In the genomic region with DNA sequence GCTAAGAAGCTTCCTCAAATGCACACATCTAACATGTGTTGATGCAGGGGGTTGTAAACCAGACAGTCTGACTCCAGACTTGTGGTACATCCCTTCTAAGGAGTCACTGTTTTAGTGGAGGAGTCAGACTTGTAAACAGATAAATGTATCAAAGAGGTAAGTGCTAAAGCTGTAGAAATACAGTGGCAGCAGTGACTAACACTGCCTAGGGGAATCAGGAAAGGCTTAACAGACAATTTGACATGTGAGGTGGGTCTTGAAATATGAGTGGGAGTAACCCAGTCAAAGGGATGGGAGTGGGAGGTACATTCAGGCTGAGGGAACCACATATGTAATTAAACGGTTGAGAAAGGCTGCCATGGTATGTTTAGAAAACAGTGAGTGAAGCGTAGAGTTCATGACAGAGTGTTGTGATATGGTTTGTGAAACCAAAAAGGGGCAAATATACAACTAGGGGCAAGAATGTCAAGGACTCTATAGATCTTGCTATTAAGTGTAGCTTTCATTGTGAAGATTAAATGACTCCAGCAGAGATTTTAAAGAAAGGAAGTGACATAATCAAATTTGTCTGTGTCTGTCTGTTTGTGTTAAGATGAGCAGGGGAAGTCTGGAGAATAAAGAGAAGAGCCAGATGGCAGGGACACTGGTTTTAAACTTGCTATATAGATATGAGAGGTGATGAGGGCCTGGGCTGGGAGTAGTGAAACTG, we compare ENCODE assay signal across 12 cellular contexts. TPM values are rescaled to one million over a fixed set of nuclear protein-coding genes. Genes with fewer than 3 reads are reported as not detected.
A peak's percentile ranks its signal among the peaks of the same experiment; 100 is the strongest.
DNase-seq lines count a peak whose midpoint lies in the region; ATAC-seq and TF ChIP-seq lines count a peak whose summit lies in the region.
"Had no signal": no experiment of that assay in that cellular context is flagged by ENCODE, and none has a peak within 500 bp of the region (broad histone marks: within the 10 kb centered on the region; RNA-seq: fewer than 3 reads in every experiment).

No MANE protein-coding gene starts in this region.

- H3K4me1 ChIP-seq in osteoblast (ENCODE audit: insufficient read depth, low read length): peaks cover 47% of the 10 kb centered on the region
- no peaks in the 10 kb centered on the region for H3K4me1 ChIP-seq in OCI-LY7 (ENCODE audit: insufficient read depth, low read length, poor library complexity, severe bottlenecking)

- H3K4me2 ChIP-seq in osteoblast (ENCODE audit: insufficient read depth, low read length) (peak overlapping the region; percentile 26), OCI-LY7 (ENCODE audit: low read length) (no peak overlapping the region)
- H3K4me2 ChIP-seq: KMS-11 had no signal

- H4K20me1 ChIP-seq in osteoblast (ENCODE audit: insufficient read depth, low read length): no peaks in the 10 kb centered on the region
- no peaks in the 10 kb centered on the region for H4K20me1 ChIP-seq in OCI-LY7 (ENCODE audit: insufficient read depth, low read length)

- DNase-seq in EH (ENCODE audit: low read depth) (peak; percentile 56), NCI-H226 (peak; percentile 95), chondrocyte (ENCODE audit: low spot score) (no peak), osteoblast (ENCODE audit: insufficient read length, low spot score, missing footprints) (peak; percentile 10), OCI-LY7 (ENCODE audit: low spot score) (no peak), NCI-H146 treated with DMSO at 0.1 percent for 48 hours (lab: John Stamatoyannopoulos, UW; ENCODE audit: unreplicated experiment) (no peak)
- DNase-seq: activated CD4-positive, CD25-positive, alpha-beta regulatory T cell treated with anti-CD3 and anti-CD28 coated beads, Interleukin-2, amount 50 U/mL, for 72 hours; COR-L47; natural killer cell; SJCRH30 had no signal

- TF ChIP-seq CTCF in chondrocyte (IDR thresholded peaks at IDR 0.05) (no peak), osteoblast (IDR thresholded peaks at IDR 0.05; ENCODE audit: extremely low read depth, low read depth, low read length) (no peak), OCI-LY7 (conservative IDR thresholded peaks at IDR 0.05; ENCODE audit: low read length) (no peak)

- H3K4me1 Mint-ChIP-seq in chondrocyte (ENCODE audit: low read depth): peaks cover 76% of the 10 kb centered on the region
- H3K4me1 Mint-ChIP-seq: natural killer cell had no signal

- BruUV-seq in OCI-LY7 (replicated peaks; lab: Mats Ljungman, UMichigan): no TSS peak

- no peak overlapping the region for H3K4me3 ChIP-seq in osteoblast (ENCODE audit: insufficient read depth, low read length)
- no peak overlapping the region for H3K4me3 ChIP-seq in OCI-LY7 (ENCODE audit: low read depth, low read length, poor library complexity, severe bottlenecking)
- H3K4me3 ChIP-seq: SJCRH30 had no signal

- H3K9me3 ChIP-seq in osteoblast (ENCODE audit: low read depth, low read length): no peaks in the 10 kb centered on the region
- no peaks in the 10 kb centered on the region for H3K9me3 ChIP-seq in OCI-LY7 (ENCODE audit: low read length)
- H3K9me3 ChIP-seq: SJCRH30 had no signal

- peak overlapping the region; percentile 73 for H3K27ac Mint-ChIP-seq in chondrocyte (ENCODE audit: unreplicated experiment)
- H3K27ac Mint-ChIP-seq: natural killer cell had no signal

- H3K79me2 ChIP-seq in osteoblast (ENCODE audit: insufficient read depth, low read length) (no peaks in the 10 kb centered on the region), OCI-LY7 (ENCODE audit: insufficient read depth, low read depth, low read length) (no peaks in the 10 kb centered on the region)

- no peak overlapping the region for H3K4me3 Mint-ChIP-seq in chondrocyte (ENCODE audit: unreplicated experiment)
- H3K4me3 Mint-ChIP-seq: natural killer cell had no signal

- H3K9me2 ChIP-seq in OCI-LY7 (ENCODE audit: insufficient read depth, low read length): no peaks in the 10 kb centered on the region

- H3K36me3 Mint-ChIP-seq in chondrocyte (ENCODE audit: low read depth): no peaks in the 10 kb centered on the region

- H3K9me3 Mint-ChIP-seq in chondrocyte (ENCODE audit: low read depth): peaks cover 6% of the 10 kb centered on the region
- H3K9me3 Mint-ChIP-seq: natural killer cell had no signal

- POLR2A ChIA-PET in OCI-LY7 (lab: Charles Lee): interaction anchor here (0.5 to 3.2 kb wide), 3 partner anchors 10 to 860 kb away, joined by 3 to 15 read pairs (median 4); a partner anchor contains a TSS

- intact Hi-C loops in OCI-LY7 (cut with micrococcal nuclease; ENCODE audit: unreplicated experiment): no loop called here

- H3K27me3 Mint-ChIP-seq in chondrocyte (ENCODE audit: low read depth): no peaks in the 10 kb centered on the region

- H3K27ac ChIP-seq in osteoblast (ENCODE audit: low read depth, low read length) (peak overlapping the region; percentile 34), OCI-LY7 (ENCODE audit: low read depth, low read length, poor library complexity, severe bottlenecking) (no peak overlapping the region)
- H3K27ac ChIP-seq: KMS-11, SJCRH30 had no signal

- CTCF ChIA-PET in OCI-LY7 (lab: Charles Lee; ENCODE audit: unreplicated experiment): no interaction called here

- no peak for ATAC-seq in HG03342 (IDR thresholded peaks at IDR 0.05; ENCODE audit: unreplicated experiment)
- ATAC-seq: natural killer cell had no signal

- H3K27me3 ChIP-seq in osteoblast (ENCODE audit: insufficient read depth, low read length): no peaks in the 10 kb centered on the region
- H3K27me3 ChIP-seq: SJCRH30 had no signal

- no peaks in the 10 kb centered on the region for H3K36me3 ChIP-seq in osteoblast (ENCODE audit: insufficient read depth, low read length)
- no peaks in the 10 kb centered on the region for H3K36me3 ChIP-seq in OCI-LY7 (ENCODE audit: insufficient read depth, low read length)
- H3K36me3 ChIP-seq: SJCRH30 had no signal

- H2AFZ ChIP-seq in osteoblast (ENCODE audit: low read length) (peak overlapping the region; percentile 41), OCI-LY7 (ENCODE audit: low read length) (no peak overlapping the region)

RNA-seq across cellular contexts. Expression of a gene that starts 11.2 kb away (rescaled TPM):
- total RNA-seq in chondrocyte: 270 to 658 TPM (median 273 TPM) in 3 replicates
- total RNA-seq in osteoblast: 178 and 276 TPM in 2 replicates
- 40.4 and 51.3 TPM in 2 replicates for total RNA-seq in OCI-LY7 (2014; rRNA removed; shearing (Covaris generic))
- 47.7 and 56.1 TPM in 2 replicates for total RNA-seq in OCI-LY7 (2022)

Comparison
In these comparisons a context has a peak if more than half of its experiments do, and no peak if none do; other contexts are left out.
1. DNase-seq: peak in EH (single experiment), NCI-H226 (single experiment) and osteoblast (single experiment); none in chondrocyte (single experiment), OCI-LY7 (single experiment) and NCI-H146 treated with DMSO at 0.1 percent for 48 hours (single experiment).